Comparison of ENCODE assay signal across 21 cellular contexts in the genomic region with DNA sequence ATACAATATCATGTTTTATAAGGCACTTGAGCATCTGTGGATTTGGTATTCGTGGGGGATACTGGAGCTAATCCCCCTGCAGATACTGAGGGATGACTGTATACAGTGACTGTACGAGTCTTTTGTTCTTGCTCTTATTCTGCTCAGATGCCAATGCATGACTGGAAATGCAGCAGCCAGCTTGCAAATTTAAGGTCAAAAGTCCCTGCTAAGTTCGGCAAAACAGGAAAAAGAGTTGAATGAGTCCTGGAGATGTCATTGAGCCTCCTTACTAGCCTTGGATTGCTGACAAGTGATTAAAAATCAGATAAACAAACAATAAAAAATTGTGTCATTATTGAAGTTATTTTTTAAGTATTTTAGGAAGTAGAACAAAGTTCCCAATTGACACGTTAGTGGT.
A peak's percentile ranks its signal among the peaks of the same experiment; 100 is the strongest.
DNase-seq lines count a peak whose midpoint lies in the region; ATAC-seq, FAIRE-seq and TF ChIP-seq lines count a peak whose summit lies in the region.
"Had no signal": no experiment of that assay in that cellular context is flagged by ENCODE, and none has a peak within 500 bp of the region (broad histone marks: within the 10 kb centered on the region; RNA-seq: fewer than 3 reads in every experiment).

No MANE protein-coding gene starts in this region.

- no peak overlapping the region for H2AFZ ChIP-seq in HepG2 (ENCODE audit: low read length)

- DNase-seq in HepG2 (ENCODE audit: low spot score) = no peak
- DNase-seq in fibroblast of pulmonary artery (ENCODE audit: low read depth) = peak; percentile 3
- DNase-seq in pulmonary artery endothelial cell (ENCODE audit: low read depth, low spot score) = peak; percentile 10
- no peak for DNase-seq in stimulated activated CD4-positive, alpha-beta T cell treated with anti-CD3 and anti-CD28 coated beads, Interleukin-4, amount 100 ng/mL, for 1 hour
- DNase-seq: AML-193; Caco-2; Calu3; CD4-positive, alpha-beta T cell; CD8-positive, alpha-beta T cell; DMS79 treated with DMSO at 0.1 percent for 48 hours; GF-D8 had no signal

- H4K20me1 ChIP-seq in HepG2 (ENCODE audit: insufficient read depth, low read length) = no peaks in the 10 kb centered on the region
- H4K20me1 ChIP-seq: BLaER1 treated with 17β-estradiol and CSF1 and Interleukin-3, amounts not matched to agents 10 nM and 100 nM had no signal

- CTCF ChIA-PET in HepG2 (lab: Yijun Ruan, JAX; ENCODE audit: low intra/inter-chr PET ratio, low total read pairs) = no interaction called here

- H3K4me2 ChIP-seq in HepG2 (ENCODE audit: low read depth, low read length) = no peak overlapping the region
- H3K4me2 ChIP-seq: A549; BLaER1 treated with 17β-estradiol and CSF1 and Interleukin-3, amounts not matched to agents 10 nM and 100 nM had no signal

- TF ChIP-seq POLR2A in HepG2 (IDR thresholded peaks at IDR 0.05; ENCODE audit: insufficient read depth in 1 of 2, low read depth in 2 of 2, low read length in 2 of 2) = no peak

- ATAC-seq in HepG2 (no peak), HG03432 (IDR thresholded peaks at IDR 0.05; ENCODE audit: unreplicated experiment) (no peak)
- ATAC-seq: A549; CD8-positive, alpha-beta T cell had no signal

- TF ChIP-seq EP300 in HepG2 (IDR thresholded peaks at IDR 0.05; ENCODE audit: low read depth in 2 of 2, low read length in 2 of 2) = no peak
- TF ChIP-seq EP300 in HepG2 (CRISPR knock-in tag; IDR thresholded peaks at IDR 0.05; ENCODE audit: borderline replicate concordance) = no peak

- H3K4me3 ChIP-seq in liver (ENCODE audit: low read depth in 1 of 3, low read length in 3 of 3) = no peak overlapping the region
- H3K4me3 ChIP-seq in HepG2 (replicated peaks in 1 of 3; ENCODE audit: insufficient read depth in 1 of 3, low read depth in 2 of 3, low read length in 3 of 3) = no peak overlapping the region
- H3K4me3 ChIP-seq in fibroblast of pulmonary artery (replicated peaks; ENCODE audit: low read depth, low read length) = no peak overlapping the region
- H3K4me3 ChIP-seq: A549; BLaER1 treated with 17β-estradiol and CSF1 and Interleukin-3, amounts not matched to agents 10 nM and 100 nM had no signal

- no peak for TF ChIP-seq RAD21 in liver (IDR thresholded peaks at IDR 0.05)
- TF ChIP-seq RAD21 in HepG2 (CRISPR knock-in tag; IDR thresholded peaks at IDR 0.05) = no peak

- in situ Hi-C loops in HepG2 (cut with HindIII; ENCODE audit: extremely low pct_ligation_motif_present, low pct_unique_long_range_greater_than_20kb) = no loop called here

- intact Hi-C loops in HepG2 (cut with micrococcal nuclease; ENCODE audit: unreplicated experiment) = no loop called here

- no peak for TF ChIP-seq CTCF in liver (IDR thresholded peaks at IDR 0.05; ENCODE audit: low read depth, low read length, missing input control)
- TF ChIP-seq CTCF in HepG2 (CRISPR knock-in tag; IDR thresholded peaks at IDR 0.05) = no peak
- TF ChIP-seq CTCF in fibroblast of pulmonary artery (IDR thresholded peaks at IDR 0.05; ENCODE audit: low read length, missing control alignments) = no peak

- no peaks in the 10 kb centered on the region for H3K27me3 ChIP-seq in liver (ENCODE audit: control insufficient read depth in 4 of 4, insufficient read depth in 4 of 4, low read length in 3 of 4)
- H3K27me3 ChIP-seq in HepG2 (ENCODE audit: control insufficient read depth in 1 of 2, insufficient read depth in 2 of 2, low read length in 2 of 2) = no peaks in the 10 kb centered on the region
- H3K27me3 ChIP-seq: BLaER1 treated with 17β-estradiol and CSF1 and Interleukin-3, amounts not matched to agents 10 nM and 100 nM had no signal

- H3K4me1 ChIP-seq in liver (ENCODE audit: control insufficient read depth in 4 of 4, insufficient read depth in 4 of 4, low read length in 3 of 4) = no peaks in the 10 kb centered on the region
- no peaks in the 10 kb centered on the region for H3K4me1 ChIP-seq in HepG2 (ENCODE audit: insufficient read depth, low read length)
- H3K4me1 ChIP-seq: A549; BLaER1 treated with 17β-estradiol and CSF1 and Interleukin-3, amounts not matched to agents 10 nM and 100 nM; Caco-2 had no signal

- H3K27ac ChIP-seq in liver (ENCODE audit: low read depth in 1 of 2, low read length in 2 of 2) (no peak overlapping the region), HepG2 (ENCODE audit: extremely low read length, insufficient read depth, low read length) (no peak overlapping the region)
- H3K27ac ChIP-seq: 22Rv1; A549; BLaER1 treated with 17β-estradiol and CSF1 and Interleukin-3, amounts not matched to agents 10 nM and 100 nM; C4-2B had no signal

- no TSS peak for BruUV-seq in HepG2 (replicated peaks; lab: Mats Ljungman, UMichigan)

- POLR2A ChIA-PET in HepG2 (lab: Yijun Ruan, JAX) = no interaction called here

- FAIRE-seq in HepG2 (lab: Jason Lieb, UNC) = no peak
- FAIRE-seq: A549, D721Med, G401.6, GM12891, GM19239 had no signal

- no peak overlapping the region for H3K9ac ChIP-seq in liver (ENCODE audit: low read depth in 1 of 2, low read length in 2 of 2)
- H3K9ac ChIP-seq in HepG2 (ENCODE audit: insufficient read depth, low read depth, low read length) = no peak overlapping the region
- H3K9ac ChIP-seq: BLaER1 treated with 17β-estradiol and CSF1 and Interleukin-3, amounts not matched to agents 10 nM and 100 nM had no signal

- H3K79me2 ChIP-seq in HepG2 (ENCODE audit: insufficient read depth, low read length) = no peaks in the 10 kb centered on the region

- 52% methylated on average over 4 of the region's 4 CpGs for WGBS in liver
- 1% methylated on average over 4 of the region's 4 CpGs for WGBS in HepG2 (ENCODE audit: low lambda C conversion rate)

- no peaks in the 10 kb centered on the region for H3K9me3 ChIP-seq in liver (ENCODE audit: control insufficient read depth in 4 of 4, low read length in 3 of 4)
- no peaks in the 10 kb centered on the region for H3K9me3 ChIP-seq in HepG2 (ENCODE audit: low read length)
- H3K9me3 ChIP-seq: A549; BLaER1 treated with 17β-estradiol and CSF1 and Interleukin-3, amounts not matched to agents 10 nM and 100 nM; Caco-2 had no signal

- H3K36me3 ChIP-seq in liver (ENCODE audit: control insufficient read depth in 4 of 4, insufficient read depth in 3 of 4, low read depth in 1 of 4, low read length in 3 of 4) = no peaks in the 10 kb centered on the region
- H3K36me3 ChIP-seq in HepG2 (replicated peaks in 1 of 2; ENCODE audit: control insufficient read depth in 1 of 2, insufficient read depth in 2 of 2, low read length in 2 of 2) = no peaks in the 10 kb centered on the region
- H3K36me3 ChIP-seq: BLaER1 treated with 17β-estradiol and CSF1 and Interleukin-3, amounts not matched to agents 10 nM and 100 nM had no signal

TF ChIP-seq in liver, 16 proteins besides CTCF, POLR2A, EP300 and RAD21:
- peak; percentile 59 for TF ChIP-seq NR2F2 (IDR thresholded peaks at IDR 0.05)
- TF ChIP-seq, protein P1, sequence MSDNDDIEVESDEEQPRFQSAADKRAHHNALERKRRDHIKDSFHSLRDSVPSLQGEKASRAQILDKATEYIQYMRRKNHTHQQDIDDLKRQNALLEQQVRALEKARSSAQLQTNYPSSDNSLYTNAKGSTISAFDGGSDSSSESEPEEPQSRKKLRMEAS (IDR thresholded peaks at IDR 0.05) = no peak

TF ChIP-seq in HepG2, 621 proteins besides CTCF, POLR2A, EP300 and RAD21:
- TF ChIP-seq TCF7L2 (IDR thresholded peaks at IDR 0.05; ENCODE audit: low read depth, low read length) (no peak), ZNF746 (CRISPR knock-in tag; IDR thresholded peaks at IDR 0.05) (no peak), KDM4B (CRISPR knock-in tag; IDR thresholded peaks at IDR 0.05) (no peak), ZNF775 (CRISPR knock-in tag; IDR thresholded peaks at IDR 0.05; ENCODE audit: borderline replicate concordance) (no peak), SIN3A (IDR thresholded peaks at IDR 0.05; ENCODE audit: borderline replicate concordance, low read depth, low read length) (no peak)

Comparison
In these comparisons a context has a peak if more than half of its experiments do, and no peak if none do; other contexts are left out.
1. DNase-seq: peak in fibroblast of pulmonary artery (single experiment) and pulmonary artery endothelial cell (single experiment); none in HepG2 (single experiment) and stimulated activated CD4-positive, alpha-beta T cell treated with anti-CD3 and anti-CD28 coated beads, Interleukin-4, amount 100 ng/mL, for 1 hour (single experiment).